24 cellular contexts compared by ENCODE assay signal in genomic region chr21:39144191-39144590, GRCh38. TPM values are rescaled to one million over a fixed set of nuclear protein-coding genes. Genes with fewer than 3 reads are reported as not detected.
DNase-seq lines count a peak whose midpoint lies in the region; ATAC-seq and TF ChIP-seq lines count a peak whose summit lies in the region.
"Had no signal": no experiment of that assay in that cellular context is flagged by ENCODE, and none has a peak within 500 bp of the region (broad histone marks: within the 10 kb centered on the region; RNA-seq: fewer than 3 reads in every experiment).

No MANE protein-coding gene starts in this region.

- POLR2A ChIA-PET in IMR-90 (lab: Charles Lee; ENCODE audit: unreplicated experiment), result no interaction called here

- no peak overlapping the region for H3K4ac ChIP-seq in IMR-90 (ENCODE audit: low read depth, low read length)

- H2AFZ ChIP-seq in IMR-90 (replicated peaks; ENCODE audit: low read length, poor library complexity) (peak overlapping the region; percentile 53), OCI-LY1 (ENCODE audit: low read length) (0 out of 2 replicates have a peak overlapping the region, but pooled peaks have one; percentile 46)

- H2BK15ac ChIP-seq in IMR-90 (ENCODE audit: low read depth, low read length), result no peak overlapping the region

- no peak overlapping the region for H3K27ac ChIP-seq in IMR-90 (ENCODE audit: insufficient read depth, low read length)
- no peak overlapping the region for H3K27ac ChIP-seq in OCI-LY1 (ENCODE audit: low read depth, low read length, poor library complexity, severe bottlenecking)
- H3K27ac ChIP-seq: esophagus squamous epithelium, right atrium auricular region, transverse colon had no signal

- no peak overlapping the region for H3K4me2 ChIP-seq in IMR-90 (ENCODE audit: low read depth, low read length)
- no peak overlapping the region for H3K4me2 ChIP-seq in OCI-LY1 (ENCODE audit: low read length)

- H3K79me2 ChIP-seq in OCI-LY1 (ENCODE audit: insufficient read depth, low read length), result no peaks in the 10 kb centered on the region

- no peaks in the 10 kb centered on the region for H3K9me2 ChIP-seq in OCI-LY1 (ENCODE audit: low read depth, low read length)

- no peaks in the 10 kb centered on the region for H3F3A ChIP-seq in OCI-LY1 (ENCODE audit: insufficient read depth, low read length)

- peak overlapping the region in 1 of 2 experiments; percentile 63; a peak in 2 of 4 replicates for H4K8ac ChIP-seq in IMR-90 (ENCODE audit: low read depth in 2 of 2, low read length in 2 of 2)

- no peak overlapping the region for H4K91ac ChIP-seq in IMR-90 (ENCODE audit: insufficient read depth, low read depth, low read length)

- in situ Hi-C loops in IMR-90 (cut with MboI; ENCODE audit: low sequenced_read_pairs), result loop anchor here (5.0 kb wide), 1 partner anchor 622 kb away; no protein-coding TSS in a partner anchor

- no peak overlapping the region for H4K5ac ChIP-seq in IMR-90 (ENCODE audit: low read depth, low read length)

- H2AK5ac ChIP-seq in IMR-90 (ENCODE audit: low read depth, low read length), result no peak overlapping the region

- H2BK120ac ChIP-seq in IMR-90 (ENCODE audit: low read depth, low read length), result no peak overlapping the region

- no peak for TF ChIP-seq POLR2A in IMR-90 (IDR thresholded peaks at IDR 0.05; ENCODE audit: low read depth, low read length)

- H3K9me1 ChIP-seq in IMR-90 (ENCODE audit: insufficient read depth, low read length), result no peaks in the 10 kb centered on the region

- H3K79me1 ChIP-seq in IMR-90 (ENCODE audit: low read depth in 1 of 2, low read length in 2 of 2), result no peaks in the 10 kb centered on the region

- TF ChIP-seq CTCF in BE2C (IDR thresholded peaks at IDR 0.05; ENCODE audit: low read depth, low read length) (no peak), IMR-90 (conservative IDR thresholded peaks at IDR 0.05; ENCODE audit: low read depth, low read length) (no peak), OCI-LY1 (IDR thresholded peaks at IDR 0.05; ENCODE audit: low read length) (no peak), fibroblast of mammary gland (conservative IDR thresholded peaks at IDR 0.05; ENCODE audit: control insufficient read depth, insufficient read depth, low read depth, low read length) (no peak)

- BruUV-seq in IMR-90 (replicated peaks; lab: Mats Ljungman, UMichigan), result no TSS peak

- dilution Hi-C loops in IMR-90 (cut with HindIII; ENCODE audit: low sequenced_read_pairs, unreplicated experiment), result no loop called here

- H4K20me1 ChIP-seq in IMR-90 (ENCODE audit: insufficient read depth, low read length) (no peaks in the 10 kb centered on the region), OCI-LY1 (ENCODE audit: insufficient read depth, low read length) (no peaks in the 10 kb centered on the region)

- peak; percentile 40 for DNase-seq in BE2C
- DNase-seq in IMR-90, result no peak
- DNase-seq in fibroblast of mammary gland (ENCODE audit: low read depth), result peak; percentile 9
- no peak for DNase-seq in HUDEP-2 (lab: John Stamatoyannopoulos, UW; ENCODE audit: unreplicated experiment in 76 of 76)
- DNase-seq: activated CD4-positive, alpha-beta T cell treated with anti-CD3 and anti-CD28 coated beads for 36 hours; activated CD8-positive, alpha-beta memory T cell treated with anti-CD3 and anti-CD28 coated beads for 24 hours; activated effector memory CD4-positive, alpha-beta T cell treated with anti-CD3 and anti-CD28 coated beads, Interleukin-2, amount 50 U/mL, for 16 hours; activated naive CD8-positive, alpha-beta T cell treated with anti-CD3 and anti-CD28 coated beads for 36 hours; CD4-positive, CD25-positive, alpha-beta regulatory T cell; central memory CD4-positive, alpha-beta T cell; DMS 273 treated with DMSO at 0.1 percent for 48 hours; esophagus squamous epithelium; GOT3; Kasumi-1; NCI-H2029 treated with DMSO at 0.1 percent for 48 hours; NCI-H345; stimulated activated CD4-positive, alpha-beta T cell treated with anti-CD3 and anti-CD28 coated beads, Interleukin-2, amount 100 ng/mL, for 48 hours; transverse colon had no signal

- H3K14ac ChIP-seq in IMR-90 (replicated peaks; ENCODE audit: low read depth, low read length), result no peak overlapping the region

- no peak for TF ChIP-seq RAD21 in IMR-90 (IDR thresholded peaks at IDR 0.05; ENCODE audit: low read length)

- H3K27me3 ChIP-seq in BE2C, result peaks cover 4% of the 10 kb centered on the region; the same call in 1 of the 2 replicates
- H3K27me3 ChIP-seq in IMR-90 (ENCODE audit: control insufficient read depth, insufficient read depth, low read length), result peaks cover 25% of the 10 kb centered on the region
- 0 out of 2 replicates have a peak, but pooled peaks cover 5% of the 10 kb centered on the region for H3K27me3 ChIP-seq in OCI-LY1 (ENCODE audit: insufficient read depth, low read length)
- H3K27me3 ChIP-seq: esophagus squamous epithelium, right atrium auricular region, transverse colon had no signal

- H3K18ac ChIP-seq in IMR-90 (ENCODE audit: low read depth, low read length), result no peak overlapping the region

- CTCF ChIA-PET in IMR-90 (lab: Yijun Ruan, JAX), result no interaction called here

- no peak overlapping the region for H3K23ac ChIP-seq in IMR-90 (ENCODE audit: low read depth, low read length)

- H3K4me3 ChIP-seq in BE2C (ENCODE audit: low read depth, low read length), result no peak overlapping the region
- no peak overlapping the region for H3K4me3 ChIP-seq in IMR-90 (ENCODE audit: insufficient read depth, low read depth, low read length)
- H3K4me3 ChIP-seq in OCI-LY1 (ENCODE audit: low read depth, low read length, poor library complexity, severe bottlenecking), result no peak overlapping the region
- H3K4me3 ChIP-seq in fibroblast of mammary gland (ENCODE audit: control insufficient read depth, low read depth, low read length), result no peak overlapping the region
- H3K4me3 ChIP-seq: esophagus squamous epithelium, lung, right atrium auricular region, transverse colon had no signal

- no peaks in the 10 kb centered on the region for H3K4me1 ChIP-seq in BE2C
- peaks cover 2% of the 10 kb centered on the region; the same call in 1 of the 2 replicates for H3K4me1 ChIP-seq in IMR-90 (ENCODE audit: control insufficient read depth, insufficient read depth, low read length)
- H3K4me1 ChIP-seq in OCI-LY1 (ENCODE audit: insufficient read depth, low read length, severe bottlenecking), result no peaks in the 10 kb centered on the region
- H3K4me1 ChIP-seq: esophagus squamous epithelium, right atrium auricular region, transverse colon had no signal

- H3K36me3 ChIP-seq in BE2C (no peaks in the 10 kb centered on the region), IMR-90 (ENCODE audit: control insufficient read depth, insufficient read depth, low read length) (no peaks in the 10 kb centered on the region), OCI-LY1 (ENCODE audit: insufficient read depth, low read length) (no peaks in the 10 kb centered on the region; the same call in 1 of the 2 replicates)
- H3K36me3 ChIP-seq: esophagus squamous epithelium, right atrium auricular region, transverse colon had no signal

- H2BK5ac ChIP-seq in IMR-90 (ENCODE audit: low read depth, low read length, poor library complexity, severe bottlenecking), result no peak overlapping the region

- H3K56ac ChIP-seq in IMR-90 (ENCODE audit: extremely low read depth, insufficient read depth, low read length), result no peak overlapping the region

- no peak overlapping the region for H2AK9ac ChIP-seq in IMR-90 (replicated peaks; ENCODE audit: low read depth, low read length, poor library complexity)

- no peak overlapping the region for H2BK20ac ChIP-seq in IMR-90 (ENCODE audit: low read depth, low read length)

- H3K9ac ChIP-seq in IMR-90 (ENCODE audit: low read depth, low read length) (no peak overlapping the region), OCI-LY1 (ENCODE audit: low read length) (no peak overlapping the region)

- intact Hi-C loops in IMR-90 (cut with micrococcal nuclease), result no loop called here

- no peak for ATAC-seq in IMR-90 (ENCODE audit: low read depth)
- ATAC-seq in GM21723 (IDR thresholded peaks at IDR 0.05; ENCODE audit: unreplicated experiment), result no peak
- no peak for ATAC-seq in GM19452 (IDR thresholded peaks at IDR 0.05; ENCODE audit: unreplicated experiment)
- ATAC-seq: activated CD4-positive, alpha-beta T cell treated with anti-CD3 and anti-CD28 coated beads for 36 hours; SK-N-SH treated with all-trans-retinoic acid at 6 μM for 48 hours had no signal

- H3K9me3 ChIP-seq in BE2C (peaks cover 6% of the 10 kb centered on the region; the same call in 1 of the 2 replicates), IMR-90 (ENCODE audit: control insufficient read depth, insufficient read depth, low read length) (peaks cover 2% of the 10 kb centered on the region), OCI-LY1 (ENCODE audit: low read length) (peaks cover 8% of the 10 kb centered on the region)
- H3K9me3 ChIP-seq: esophagus squamous epithelium, transverse colon had no signal

- no CpG with 5 or more reads among the region's 3 CpGs for WGBS in IMR-90 (ENCODE audit: extremely low coverage in 2 of 2, insufficient read length in 1 of 2), 2 experiments

TF ChIP-seq in IMR-90, 13 proteins besides CTCF, POLR2A, EP300 and RAD21:
- TF ChIP-seq USF2 (IDR thresholded peaks at IDR 0.05; ENCODE audit: low read depth, low read length) (no peak), MAFK (IDR thresholded peaks at IDR 0.05; ENCODE audit: low read depth, low read length) (no peak), MAZ (IDR thresholded peaks at IDR 0.05; ENCODE audit: borderline replicate concordance, low read depth, low read length) (no peak)
- TF ChIP-seq, protein P1, sequence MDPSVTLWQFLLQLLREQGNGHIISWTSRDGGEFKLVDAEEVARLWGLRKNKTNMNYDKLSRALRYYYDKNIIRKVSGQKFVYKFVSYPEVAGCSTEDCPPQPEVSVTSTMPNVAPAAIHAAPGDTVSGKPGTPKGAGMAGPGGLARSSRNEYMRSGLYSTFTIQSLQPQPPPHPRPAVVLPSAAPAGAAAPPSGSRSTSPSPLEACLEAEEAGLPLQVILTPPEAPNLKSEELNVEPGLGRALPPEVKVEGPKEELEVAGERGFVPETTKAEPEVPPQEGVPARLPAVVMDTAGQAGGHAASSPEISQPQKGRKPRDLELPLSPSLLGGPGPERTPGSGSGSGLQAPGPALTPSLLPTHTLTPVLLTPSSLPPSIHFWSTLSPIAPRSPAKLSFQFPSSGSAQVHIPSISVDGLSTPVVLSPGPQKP (IDR thresholded peaks at IDR 0.05; ENCODE audit: borderline replicate concordance, low read depth, low read length), result no peak
TF ChIP-seq in IMR-90: peak in this region for 0.

RNA-seq across cellular contexts. Expression of gene PSMG1, which starts 39.1 kb away (rescaled TPM):
- 49.4 TPM for polyA plus RNA-seq in BE2C (2012; ENCODE audit: insufficient read depth, insufficient read length, low read depth)
- 37.8 and 51.1 TPM in 2 replicates for total RNA-seq in IMR-90 (2012; rRNA removed)
- 34.6 and 45.4 TPM in 2 replicates for polyA plus RNA-seq in IMR-90 (2012; rRNA removed)
- polyA plus RNA-seq in IMR-90 (2012; cell fraction: cytosol; rRNA removed), result 10.1 and 14.3 TPM in 2 replicates
- 1.8 and 29.8 TPM in 2 replicates for polyA plus RNA-seq in IMR-90 (2012; cell fraction: nucleus; rRNA removed; ENCODE audit: low replicate concordance)

Comparison
In these comparisons a context has a peak if more than half of its experiments do, and no peak if none do; other contexts are left out.
1. DNase-seq: peak in BE2C (single experiment) and fibroblast of mammary gland (single experiment); none in IMR-90 (single experiment) and HUDEP-2 (0 of 76).